10 cellular contexts compared by ENCODE assay signal in the genomic region with DNA sequence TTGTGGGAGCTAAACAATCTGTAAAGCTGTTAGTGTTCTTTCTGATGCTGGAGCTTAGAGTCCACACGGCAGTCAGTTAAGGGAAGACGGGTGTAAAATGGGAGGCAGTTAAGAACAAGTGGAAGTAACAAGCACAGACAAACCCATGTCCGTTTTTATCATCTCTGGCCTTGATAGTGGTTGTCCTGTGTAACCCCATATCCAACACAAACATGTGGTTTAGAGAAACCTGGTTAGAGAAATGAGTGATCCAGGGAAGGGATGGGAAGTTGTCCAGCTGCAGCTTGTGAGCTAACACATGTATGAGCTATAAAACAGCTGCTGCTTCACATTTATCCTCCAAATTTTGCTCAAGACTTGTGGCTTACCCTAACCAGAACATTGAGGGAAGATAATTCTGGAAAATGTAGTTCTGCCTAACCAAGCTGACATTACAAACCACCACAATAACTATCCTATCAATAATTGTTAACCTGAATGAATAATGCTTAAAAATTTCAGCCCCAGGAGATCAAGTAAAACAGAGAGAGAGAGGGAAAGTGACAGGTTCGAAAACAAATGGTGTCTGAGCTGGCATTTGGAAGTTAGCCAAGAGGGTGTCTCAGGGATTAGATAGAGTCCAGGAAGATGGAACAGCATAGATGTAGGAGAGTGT. TPM values are rescaled to one million over a fixed set of nuclear protein-coding genes. Genes with fewer than 3 reads are reported as not detected.
DNase-seq lines count a peak whose midpoint lies in the region; ATAC-seq and TF ChIP-seq lines count a peak whose summit lies in the region.
"Had no signal": no experiment of that assay in that cellular context is flagged by ENCODE, and none has a peak within 500 bp of the region (broad histone marks: within the 10 kb centered on the region; RNA-seq: fewer than 3 reads in every experiment).

No MANE protein-coding gene starts in this region.

- POLR2A ChIA-PET in naive thymus-derived CD4-positive, alpha-beta T cell (lab: Charles Lee), result interaction anchor here (0.9 to 1.8 kb wide), 5 partner anchors 9 to 25 kb away, joined by 4 to 8 read pairs (median 6); partner anchors contain the start of genes ATP5PB and WDR77

- no peaks in the 10 kb centered on the region for H3K27me3 ChIP-seq in naive thymus-derived CD4-positive, alpha-beta T cell (ENCODE audit: control insufficient read depth in 2 of 2, insufficient read depth in 2 of 2, low read length in 2 of 2)

- H3K4me3 ChIP-seq in astrocyte of the spinal cord (ENCODE audit: low read depth, low read length), result no peak overlapping the region
- H3K4me3 ChIP-seq in naive thymus-derived CD4-positive, alpha-beta T cell (ENCODE audit: low read length), result no peak overlapping the region

- CTCF ChIA-PET in naive thymus-derived CD4-positive, alpha-beta T cell (lab: Charles Lee), result no interaction called here

- no peak for ATAC-seq in naive thymus-derived CD4-positive, alpha-beta T cell
- ATAC-seq in GM18873 (IDR thresholded peaks at IDR 0.05; ENCODE audit: low FRiP score, unreplicated experiment) (no peak), HG02970 (IDR thresholded peaks at IDR 0.05; ENCODE audit: low FRiP score, unreplicated experiment) (no peak)

- peaks cover 7 to 48% (median 21%) of the 10 kb centered on the region in 3 experiments for H3K36me3 ChIP-seq in naive thymus-derived CD4-positive, alpha-beta T cell (ENCODE audit: control insufficient read depth in 2 of 3, insufficient read depth in 3 of 3, low read length in 3 of 3)

- no peaks in the 10 kb centered on the region for H3K4me1 ChIP-seq in naive thymus-derived CD4-positive, alpha-beta T cell (ENCODE audit: control insufficient read depth in 2 of 2, insufficient read depth in 2 of 2, low read length in 2 of 2)

- no peaks in the 10 kb centered on the region for H3K9me3 Mint-ChIP-seq in naive thymus-derived CD4-positive, alpha-beta T cell

- TF ChIP-seq CTCF in astrocyte of the spinal cord (IDR thresholded peaks at IDR 0.05; ENCODE audit: low read depth, low read length), result no peak

- DNase-seq in Daoy (ENCODE audit: low read depth) (peak; percentile 69), M059J (ENCODE audit: low read depth) (peak; percentile 82), astrocyte of the spinal cord (ENCODE audit: low read depth, low spot score) (peak; percentile 50), COR-L47 (lab: John Stamatoyannopoulos, UW) (no peak), T-helper 1 cell (no peak)
- no peak for DNase-seq in naive thymus-derived CD4-positive, alpha-beta T cell
- DNase-seq: effector memory CD4-positive, alpha-beta T cell; kidney had no signal

- H3K27me3 Mint-ChIP-seq in naive thymus-derived CD4-positive, alpha-beta T cell, result no peaks in the 10 kb centered on the region

- peaks cover 3 to 35% (median 29%) of the 10 kb centered on the region in 7 donors for H3K4me1 Mint-ChIP-seq in naive thymus-derived CD4-positive, alpha-beta T cell

- H3K9me3 ChIP-seq in naive thymus-derived CD4-positive, alpha-beta T cell (ENCODE audit: control insufficient read depth in 2 of 3, low read length in 3 of 3), result no peaks in the 10 kb centered on the region

- intact Hi-C loops in naive thymus-derived CD4-positive, alpha-beta T cell (cut with micrococcal nuclease), result no loop called here

- H3K27ac ChIP-seq in naive thymus-derived CD4-positive, alpha-beta T cell (ENCODE audit: low read depth, low read length), result no peak overlapping the region

- H3K27ac Mint-ChIP-seq in naive thymus-derived CD4-positive, alpha-beta T cell, result peak overlapping the region in 5 of 9 donors; percentile 21 to 62 (median 48)

- in situ Hi-C loops in astrocyte of the spinal cord (cut with HindIII; ENCODE audit: low sequenced_read_pairs), result no loop called here

- peaks cover 9 to 57% (median 40%) of the 10 kb centered on the region in 5 donors for H3K36me3 Mint-ChIP-seq in naive thymus-derived CD4-positive, alpha-beta T cell

- H3K4me3 Mint-ChIP-seq in naive thymus-derived CD4-positive, alpha-beta T cell, result no peak overlapping the region

RNA-seq across cellular contexts. Expression of gene C1orf162, which starts 10.6 kb away (rescaled TPM):
- 0.11 TPM in 1 of 2 replicates, not detected in the other for total RNA-seq in Daoy (2014; rRNA removed; shearing (Covaris generic))
- 0.05 TPM in 1 of 2 replicates, not detected in the other for total RNA-seq in M059J (2014; rRNA removed; shearing (Covaris generic))
- total RNA-seq in naive thymus-derived CD4-positive, alpha-beta T cell, result 100 to 1,000 TPM in 2 of 5 experiments, 10 to 100 TPM in 3; 15.3 to 117 (median 95.2) TPM
- polyA plus RNA-seq in naive thymus-derived CD4-positive, alpha-beta T cell, result 100 to 1,000 TPM; 330 to 407 TPM

RNA-seq across cellular contexts. Expression of gene ATP5PB, which starts 13.9 kb away (rescaled TPM):
- total RNA-seq in Daoy (2014; rRNA removed; shearing (Covaris generic)), result 722 and 890 TPM in 2 replicates
- total RNA-seq in M059J (2014; rRNA removed; shearing (Covaris generic)), result 486 and 582 TPM in 2 replicates
- total RNA-seq in naive thymus-derived CD4-positive, alpha-beta T cell, result 100 to 1,000 TPM in 2 of 5 experiments, 10 to 100 TPM in 3; 64.9 to 298 (median 98.7) TPM
- 100 to 1,000 TPM; 280 to 437 TPM for polyA plus RNA-seq in naive thymus-derived CD4-positive, alpha-beta T cell

RNA-seq across cellular contexts. Expression of gene WDR77, which starts 14.1 kb away (rescaled TPM):
- total RNA-seq in Daoy (2014; rRNA removed; shearing (Covaris generic)), result 145 and 169 TPM in 2 replicates
- 52.9 and 84.5 TPM in 2 replicates for total RNA-seq in M059J (2014; rRNA removed; shearing (Covaris generic))
- 10 to 100 TPM; 20.7 to 39.9 (median 29.5) TPM for total RNA-seq in naive thymus-derived CD4-positive, alpha-beta T cell
- polyA plus RNA-seq in naive thymus-derived CD4-positive, alpha-beta T cell, result 10 to 100 TPM; 42.4 to 44.7 TPM

RNA-seq across cellular contexts. Expression of gene OVGP1, which starts 35.6 kb away (rescaled TPM):
- total RNA-seq in Daoy (2014; rRNA removed; shearing (Covaris generic)), result 1.5 and 2.0 TPM in 2 replicates
- 0.15 and 0.37 TPM in 2 replicates for total RNA-seq in M059J (2014; rRNA removed; shearing (Covaris generic))
- total RNA-seq in naive thymus-derived CD4-positive, alpha-beta T cell, result 10 to 100 TPM in 1 of 5 experiments, 1 to 10 TPM in 3, under 1 TPM in 1; 0.68 to 12.5 (median 8.4) TPM
- polyA plus RNA-seq in naive thymus-derived CD4-positive, alpha-beta T cell, result 1 to 10 TPM in 1 of 2 donors, under 1 TPM in 1; 0.38 to 1.6 TPM

RNA-seq across cellular contexts. Expression of gene ADORA3, which starts 40.3 kb away (rescaled TPM):
- not detected in 2 replicates for total RNA-seq in Daoy (2014; rRNA removed; shearing (Covaris generic))
- not detected in 2 replicates for total RNA-seq in M059J (2014; rRNA removed; shearing (Covaris generic))
- 1 to 10 TPM in 2 of 5 experiments, under 1 TPM in 1, not detected in 2; 0.66 to 1.6 (median 1.0) TPM for total RNA-seq in naive thymus-derived CD4-positive, alpha-beta T cell
- polyA plus RNA-seq in naive thymus-derived CD4-positive, alpha-beta T cell, result not detected

Comparison
In these comparisons a context has a peak if more than half of its experiments do, and no peak if none do; other contexts are left out.
1. DNase-seq: peak in Daoy (single experiment), M059J (single experiment) and astrocyte of the spinal cord (single experiment); none in naive thymus-derived CD4-positive, alpha-beta T cell (0 of 9), COR-L47 (single experiment) and T-helper 1 cell (0 of 5).
2. RNA of gene C1orf162, which starts 10.6 kb away (total RNA-seq): 15.3 to 117 TPM in naive thymus-derived CD4-positive, alpha-beta T cell; 0.11 TPM in Daoy and 0.05 TPM in M059J; every median in the first group is over 10 times any median in the second.